ENCODE assay signal across 8 cellular contexts in genomic region chr15:40282144-40282869, GRCh38. TPM values are rescaled to one million over a fixed set of nuclear protein-coding genes. Genes with fewer than 3 reads are reported as not detected.
DNase-seq lines count a peak whose midpoint lies in the region; ATAC-seq and TF ChIP-seq lines count a peak whose summit lies in the region.

No MANE protein-coding gene starts in this region.

- no peaks in the 10 kb centered on the region for H3K36me3 Mint-ChIP-seq in CD4-positive, alpha-beta T cell (ENCODE audit: low read depth)
- H3K36me3 Mint-ChIP-seq in activated naive CD8-positive, alpha-beta T cell treated with anti-CD3 and anti-CD28 coated beads, Interleukin-2, amount 10 ng/mL, durations not matched to agents 7 days and 5 days, result no peaks in the 10 kb centered on the region

- CTCF ChIA-PET in CD4-positive, alpha-beta T cell (lab: Charles Lee), result interaction anchor here (1.0 to 3.4 kb wide), 7 partner anchors 8 to 123 kb away, joined by 3 to 15 read pairs (median 4); partner anchors contain the start of genes INAFM2, IVD and PLCB2

- intact Hi-C loops in CD4-positive, alpha-beta T cell (cut with DNase I, micrococcal nuclease), result loop anchor here in 1 of 2 experiments (5.0 kb wide), 1 partner anchor 40 kb away; the partner anchor contains the start of gene INAFM2
- intact Hi-C loops in spleen (cut with DNase I; ENCODE audit: low total_unique reads), result no loop called here

- WGBS in iPS DF 6.9 (ENCODE audit: insufficient coverage, insufficient read length), result no CpG with 5 or more reads among the region's 93 CpGs
- WGBS in spleen, 5 donors, result 0 to 1% (median 0%) methylated on average over 5 to 93 of the region's 93 CpGs

- H3K9me3 ChIP-seq in CD4-positive, alpha-beta T cell (ENCODE audit: control insufficient read depth, low read length), result no peaks in the 10 kb centered on the region
- no peaks in the 10 kb centered on the region for H3K9me3 ChIP-seq in SJCRH30 (replicated peaks)
- no peaks in the 10 kb centered on the region for H3K9me3 ChIP-seq in iPS DF 6.9 (ENCODE audit: control insufficient read depth, insufficient read depth, low read length)
- H3K9me3 ChIP-seq in spleen, result no peaks in the 10 kb centered on the region

- DNase-seq in CD4-positive, alpha-beta T cell, result peak; percentile 18 to 62 (median 38)
- DNase-seq in HFF-Myc (ENCODE audit: extremely low read depth, low read depth) (no peak), SJCRH30 (peak in 1 of 2 experiments; percentile 34), iPS DF 6.9 (ENCODE audit: low read depth, low spot score) (no peak), spleen (peak; percentile 92)
- DNase-seq in activated naive CD8-positive, alpha-beta T cell treated with anti-CD3 and anti-CD28 coated beads, Interleukin-2, amount 10 ng/mL, durations not matched to agents 7 days and 5 days, result peak; percentile 78

- no peak for TF ChIP-seq POLR2A in spleen (IDR thresholded peaks at IDR 0.05)
- no peak for TF ChIP-seq POLR2A in GM18505 (IDR thresholded peaks at IDR 0.05; ENCODE audit: borderline replicate concordance, extremely low read depth, insufficient read depth, insufficient read length)

- H3K9me3 Mint-ChIP-seq in CD4-positive, alpha-beta T cell, result no peaks in the 10 kb centered on the region
- H3K9me3 Mint-ChIP-seq in activated naive CD8-positive, alpha-beta T cell treated with anti-CD3 and anti-CD28 coated beads, Interleukin-2, amount 10 ng/mL, durations not matched to agents 7 days and 5 days, result no peaks in the 10 kb centered on the region

- peak; percentile 72 for ATAC-seq in CD4-positive, alpha-beta T cell (ENCODE audit: poor library complexity)
- ATAC-seq in activated naive CD8-positive, alpha-beta T cell treated with anti-CD3 and anti-CD28 coated beads, Interleukin-2, amount 10 ng/mL, durations not matched to agents 7 days and 5 days (ENCODE audit: low read depth), result peak; percentile 65
- ATAC-seq in HG03280 (IDR thresholded peaks at IDR 0.05; ENCODE audit: unreplicated experiment) (no peak), GM18505 (IDR thresholded peaks at IDR 0.05; ENCODE audit: unreplicated experiment) (no peak)

- H3K4me1 ChIP-seq in SJCRH30, result peaks cover 40% of the 10 kb centered on the region
- H3K4me1 ChIP-seq in iPS DF 6.9 (ENCODE audit: control insufficient read depth, insufficient read depth, low read length), result peaks cover 1% of the 10 kb centered on the region; the same call in 1 of the 2 replicates
- peaks cover 10 to 86% (median 40%) of the 10 kb centered on the region in 6 donors for H3K4me1 ChIP-seq in spleen

- POLR2A ChIA-PET in CD4-positive, alpha-beta T cell (lab: Charles Lee), result interaction anchor here (0.9 to 3.1 kb wide), 3 partner anchors 25 to 172 kb away, joined by 3 to 28 read pairs (median 5); partner anchors contain the start of genes INAFM2 and PLCB2
- POLR2A ChIA-PET in activated naive CD8-positive, alpha-beta T cell treated with anti-CD3 and anti-CD28 coated beads, Interleukin-2, amount 10 ng/mL, durations not matched to agents 7 days and 5 days (lab: Charles Lee), result interaction anchor here (0.7 to 4.4 kb wide), 2 partner anchors 25 to 27 kb away, joined by 3 to 39 read pairs; partner anchors contain the start of gene PLCB2

- peak overlapping the region; percentile 69 for H3K4me3 Mint-ChIP-seq in CD4-positive, alpha-beta T cell
- peak overlapping the region; percentile 72 for H3K4me3 Mint-ChIP-seq in activated naive CD8-positive, alpha-beta T cell treated with anti-CD3 and anti-CD28 coated beads, Interleukin-2, amount 10 ng/mL, durations not matched to agents 7 days and 5 days

- H3K27ac Mint-ChIP-seq in CD4-positive, alpha-beta T cell, result no peak overlapping the region
- H3K27ac Mint-ChIP-seq in activated naive CD8-positive, alpha-beta T cell treated with anti-CD3 and anti-CD28 coated beads, Interleukin-2, amount 10 ng/mL, durations not matched to agents 7 days and 5 days, result no peak overlapping the region

- H3K4me3 ChIP-seq in HFF-Myc (replicated peaks; ENCODE audit: low read depth, low read length) (peak overlapping the region; percentile 21), SJCRH30 (peak overlapping the region; percentile 60), iPS DF 6.9 (ENCODE audit: low read length) (peak overlapping the region; percentile 19; the same call in 1 of the 2 replicates), spleen (peak overlapping the region; percentile 19 to 79 (median 59))

- no peak overlapping the region for H3K27ac ChIP-seq in CD4-positive, alpha-beta T cell (ENCODE audit: low read depth, low read length)
- H3K27ac ChIP-seq in SJCRH30 (no peak overlapping the region), iPS DF 6.9 (ENCODE audit: low read length) (no peak overlapping the region), spleen (no peak overlapping the region)

- peaks cover 31% of the 10 kb centered on the region for H3K27me3 ChIP-seq in CD4-positive, alpha-beta T cell (ENCODE audit: control insufficient read depth, insufficient read depth, low read length)
- no peaks in the 10 kb centered on the region for H3K27me3 ChIP-seq in SJCRH30
- H3K27me3 ChIP-seq in iPS DF 6.9 (ENCODE audit: control insufficient read depth, insufficient read depth, low read length), result peaks cover 36% of the 10 kb centered on the region
- peaks cover 0 to 69% (median 50%) of the 10 kb centered on the region in 7 donors for H3K27me3 ChIP-seq in spleen (replicated peaks in 1 of 7)

- H3K36me3 ChIP-seq in SJCRH30 (no peaks in the 10 kb centered on the region), iPS DF 6.9 (ENCODE audit: control insufficient read depth, insufficient read depth, low read length) (no peaks in the 10 kb centered on the region), spleen (peaks cover 0 to 14% (median 8%) of the 10 kb centered on the region in 6 donors)

- H3K4me1 Mint-ChIP-seq in CD4-positive, alpha-beta T cell (ENCODE audit: low read depth), result peaks cover 4% of the 10 kb centered on the region
- H3K4me1 Mint-ChIP-seq in activated naive CD8-positive, alpha-beta T cell treated with anti-CD3 and anti-CD28 coated beads, Interleukin-2, amount 10 ng/mL, durations not matched to agents 7 days and 5 days, result peaks cover 2% of the 10 kb centered on the region

- peaks cover 32% of the 10 kb centered on the region for H3K27me3 Mint-ChIP-seq in CD4-positive, alpha-beta T cell
- peaks cover 49% of the 10 kb centered on the region for H3K27me3 Mint-ChIP-seq in activated naive CD8-positive, alpha-beta T cell treated with anti-CD3 and anti-CD28 coated beads, Interleukin-2, amount 10 ng/mL, durations not matched to agents 7 days and 5 days

- TF ChIP-seq CTCF in CD4-positive, alpha-beta T cell (IDR thresholded peaks at IDR 0.05), result peak; percentile 69
- TF ChIP-seq CTCF in HFF-Myc (IDR thresholded peaks at IDR 0.05; ENCODE audit: low read depth, low read length, missing control alignments) (peak; percentile 33), spleen (IDR thresholded peaks at IDR 0.05 in 8 of 11, conservative IDR thresholded peaks at IDR 0.05 in 3 of 11) (peak in 7 of 11 experiments; percentile 4 to 74 (median 67))

RNA-seq across cellular contexts. Expression of gene ANKRD63, which starts 0.6 kb away (rescaled TPM):
- not detected for total RNA-seq in CD4-positive, alpha-beta T cell
- 0.12 and 0.35 TPM in 2 replicates for total RNA-seq in SJCRH30 (2014; rRNA removed; shearing (Covaris generic))
- under 1 TPM in 1 of 2 experiments, not detected in 1; 0.26 TPM for total RNA-seq in activated naive CD8-positive, alpha-beta T cell treated with anti-CD3 and anti-CD28 coated beads, Interleukin-2, amount 10 ng/mL, durations not matched to agents 7 days and 5 days
- not detected for total RNA-seq in spleen
- polyA plus RNA-seq in spleen, result not detected

RNA-seq across cellular contexts. Expression of gene PLCB2, which starts 25.4 kb away (rescaled TPM):
- total RNA-seq in CD4-positive, alpha-beta T cell, result 100 to 1,000 TPM; 206 to 222 TPM
- total RNA-seq in SJCRH30 (2014; rRNA removed; shearing (Covaris generic)), result 2.0 and 2.9 TPM in 2 replicates
- total RNA-seq in activated naive CD8-positive, alpha-beta T cell treated with anti-CD3 and anti-CD28 coated beads, Interleukin-2, amount 10 ng/mL, durations not matched to agents 7 days and 5 days, result 100 to 1,000 TPM; 173 to 174 TPM
- total RNA-seq in spleen, result 100 to 1,000 TPM; 175 to 247 (median 189) TPM
- 100 to 1,000 TPM in 2 of 3 donors, 10 to 100 TPM in 1; 63.8 to 190 (median 168) TPM for polyA plus RNA-seq in spleen

RNA-seq across cellular contexts. Expression of gene INAFM2, which starts 41.2 kb away (rescaled TPM):
- total RNA-seq in CD4-positive, alpha-beta T cell, result 1 to 10 TPM; 6.8 to 7.0 TPM
- total RNA-seq in SJCRH30 (2014; rRNA removed; shearing (Covaris generic)), result 23.4 and 24.1 TPM in 2 replicates
- total RNA-seq in activated naive CD8-positive, alpha-beta T cell treated with anti-CD3 and anti-CD28 coated beads, Interleukin-2, amount 10 ng/mL, durations not matched to agents 7 days and 5 days, result 1 to 10 TPM; 8.8 to 9.4 TPM
- total RNA-seq in spleen, result 10 to 100 TPM; 16.8 to 29.6 (median 22.9) TPM
- 10 to 100 TPM in 1 of 3 donors, 1 to 10 TPM in 2; 7.4 to 10.9 (median 9.8) TPM for polyA plus RNA-seq in spleen

RNA-seq across cellular contexts. Expression of gene PAK6, which starts 43.4 kb away (rescaled TPM):
- total RNA-seq in CD4-positive, alpha-beta T cell, result under 1 TPM; 0.34 to 0.36 TPM
- total RNA-seq in SJCRH30 (2014; rRNA removed; shearing (Covaris generic)), result not detected in 2 replicates
- 1 to 10 TPM in 1 of 2 experiments, under 1 TPM in 1; 0.91 to 1.3 TPM for total RNA-seq in activated naive CD8-positive, alpha-beta T cell treated with anti-CD3 and anti-CD28 coated beads, Interleukin-2, amount 10 ng/mL, durations not matched to agents 7 days and 5 days
- 1 to 10 TPM; 1.5 to 5.4 (median 2.0) TPM for total RNA-seq in spleen
- under 1 TPM; 0.24 to 0.46 (median 0.38) TPM for polyA plus RNA-seq in spleen

RNA-seq across cellular contexts. Expression of gene CCDC9B, which starts 58.4 kb away (rescaled TPM):
- 1 to 10 TPM; 1.0 to 1.5 TPM for total RNA-seq in CD4-positive, alpha-beta T cell
- 2.4 and 3.2 TPM in 2 replicates for total RNA-seq in SJCRH30 (2014; rRNA removed; shearing (Covaris generic))
- total RNA-seq in activated naive CD8-positive, alpha-beta T cell treated with anti-CD3 and anti-CD28 coated beads, Interleukin-2, amount 10 ng/mL, durations not matched to agents 7 days and 5 days, result 1 to 10 TPM; 2.3 to 2.6 TPM
- 10 to 100 TPM in 3 of 7 donors, 1 to 10 TPM in 4; 3.5 to 19.4 (median 9.4) TPM for total RNA-seq in spleen
- 1 to 10 TPM; 2.2 to 8.0 (median 3.1) TPM for polyA plus RNA-seq in spleen

Comparison
In these comparisons a context has a peak if more than half of its experiments do, and no peak if none do; other contexts are left out.
1. ATAC-seq: peak in CD4-positive, alpha-beta T cell (single experiment) and activated naive CD8-positive, alpha-beta T cell treated with anti-CD3 and anti-CD28 coated beads, Interleukin-2, amount 10 ng/mL, durations not matched to agents 7 days and 5 days (single experiment); none in HG03280 (single experiment) and GM18505 (single experiment).
2. DNase-seq: peak in CD4-positive, alpha-beta T cell (10 of 10), activated naive CD8-positive, alpha-beta T cell treated with anti-CD3 and anti-CD28 coated beads, Interleukin-2, amount 10 ng/mL, durations not matched to agents 7 days and 5 days (single experiment) and spleen (single experiment); none in HFF-Myc (single experiment) and iPS DF 6.9 (single experiment).
3. RNA of gene PLCB2, which starts 25.4 kb away (total RNA-seq): 206 to 222 TPM in CD4-positive, alpha-beta T cell, 175 to 247 TPM in spleen and 173 to 174 TPM in activated naive CD8-positive, alpha-beta T cell treated with anti-CD3 and anti-CD28 coated beads, Interleukin-2, amount 10 ng/mL, durations not matched to agents 7 days and 5 days; 2.0 to 2.9 TPM in SJCRH30; every median in the first group is over 10 times any median in the second.
4. Peak in every context shown above with its lines, with median percentiles within 50 percentile points of each other: CTCF ChIP-seq and H3K4me3 ChIP-seq.